In the genomic region with DNA sequence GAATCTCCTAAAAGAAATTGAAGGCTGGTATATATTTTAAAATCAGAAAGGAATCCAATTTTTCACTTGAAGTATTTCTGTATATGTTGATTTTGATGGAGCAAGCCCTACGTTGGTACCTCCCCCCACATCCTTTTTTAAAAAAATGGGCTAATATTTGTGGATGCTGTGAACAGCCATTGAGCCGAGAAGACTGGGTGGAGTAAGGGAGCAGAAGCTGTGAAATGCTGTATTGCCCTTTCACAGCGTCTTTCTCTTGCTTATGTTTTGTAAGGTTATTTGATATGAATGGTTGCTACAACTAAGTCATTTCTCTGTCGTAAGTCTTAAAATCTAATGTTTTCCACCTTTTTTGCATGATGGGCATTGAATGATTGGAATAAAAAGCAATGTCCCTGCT, we compare ENCODE assay signal across 8 cellular contexts. TPM values are rescaled to one million over a fixed set of nuclear protein-coding genes. Genes with fewer than 3 reads are reported as not detected.
A peak's percentile ranks its signal among the peaks of the same experiment; 100 is the strongest.
DNase-seq lines count a peak whose midpoint lies in the region; ATAC-seq, FAIRE-seq and TF ChIP-seq lines count a peak whose summit lies in the region.

No MANE protein-coding gene starts in this region.

- H3K4me3 ChIP-seq in osteoblast (ENCODE audit: insufficient read depth, low read length): peak overlapping the region; percentile 99

- H4K20me1 ChIP-seq in osteoblast (ENCODE audit: insufficient read depth, low read length): peaks cover 61% of the 10 kb centered on the region

- DNase-seq in EH (ENCODE audit: low read depth) (peak; percentile 32), NCI-H69 (lab: John Stamatoyannopoulos, UW) (peak; percentile 11), osteoblast (ENCODE audit: insufficient read length, low spot score, missing footprints) (peak; percentile 54), GM12891 (ENCODE audit: insufficient read length, low spot score) (no peak), NCI-H774 (lab: John Stamatoyannopoulos, UW) (no peak)
- no peak for DNase-seq in effector memory CD8-positive, alpha-beta T cell
- no peak for DNase-seq in effector CD8-positive, alpha-beta T cell (lab: John Stamatoyannopoulos, UW)

- H3K36me3 ChIP-seq in osteoblast (ENCODE audit: insufficient read depth, low read length): no peaks in the 10 kb centered on the region

- peak overlapping the region in 1 of 2 donors; percentile 80 for H3K27ac Mint-ChIP-seq in effector memory CD8-positive, alpha-beta T cell

- H3K36me3 Mint-ChIP-seq in effector memory CD8-positive, alpha-beta T cell (ENCODE audit: insufficient read depth): peaks cover 28% of the 10 kb centered on the region

- H2AFZ ChIP-seq in osteoblast (ENCODE audit: low read length): no peak overlapping the region

- H3K27me3 Mint-ChIP-seq in effector memory CD8-positive, alpha-beta T cell: no peaks in the 10 kb centered on the region

- no peak for ATAC-seq in effector memory CD8-positive, alpha-beta T cell (replicated peaks)
- no peak for ATAC-seq in HG03354 (IDR thresholded peaks at IDR 0.05; ENCODE audit: poor library complexity, severe bottlenecking, unreplicated experiment)

- H3K4me3 Mint-ChIP-seq in effector memory CD8-positive, alpha-beta T cell: peak overlapping the region; percentile 85 to 89

- no peaks in the 10 kb centered on the region for H3K9me3 Mint-ChIP-seq in effector memory CD8-positive, alpha-beta T cell

- FAIRE-seq in GM12891 (lab: Jason Lieb, UNC): no peak

- peaks cover 18% of the 10 kb centered on the region for H3K4me1 ChIP-seq in osteoblast (ENCODE audit: insufficient read depth, low read length)

- peaks cover 68% of the 10 kb centered on the region for H3K79me2 ChIP-seq in osteoblast (ENCODE audit: insufficient read depth, low read length)

- H3K4me1 Mint-ChIP-seq in effector memory CD8-positive, alpha-beta T cell (ENCODE audit: low read depth in 2 of 2): peaks cover 31 to 52% of the 10 kb centered on the region in 2 donors

- TF ChIP-seq CTCF in osteoblast (IDR thresholded peaks at IDR 0.05; ENCODE audit: extremely low read depth, low read depth, low read length): no peak

- no peaks in the 10 kb centered on the region for H3K27me3 ChIP-seq in osteoblast (ENCODE audit: insufficient read depth, low read length)

- peak overlapping the region; percentile 97 for H3K4me2 ChIP-seq in osteoblast (ENCODE audit: insufficient read depth, low read length)

- TF ChIP-seq POLR2A in GM12891 (IDR thresholded peaks at IDR 0.05; ENCODE audit: low read depth, low read length): no peak

- no peaks in the 10 kb centered on the region for H3K9me3 ChIP-seq in osteoblast (ENCODE audit: low read depth, low read length)

- H3K27ac ChIP-seq in osteoblast (ENCODE audit: low read depth, low read length): peak overlapping the region; percentile 89

TF ChIP-seq in GM12891, 5 proteins besides CTCF, POLR2A, EP300 and RAD21:
- TF ChIP-seq PAX5 (IDR thresholded peaks at IDR 0.05; ENCODE audit: insufficient read depth, low read length, severe bottlenecking): no peak
- TF ChIP-seq SPI1 (IDR thresholded peaks at IDR 0.05; ENCODE audit: low read depth, low read length): no peak
- no peak for TF ChIP-seq POLR2AphosphoS5 (IDR thresholded peaks at IDR 0.05; ENCODE audit: low read depth, low read length)
- no peak for TF ChIP-seq POU2F2 (IDR thresholded peaks at IDR 0.05; ENCODE audit: low read depth, low read length)
- no peak for TF ChIP-seq TAF1 (IDR thresholded peaks at IDR 0.05; ENCODE audit: low read depth, low read length)

RNA-seq across cellular contexts. Expression of gene PAFAH1B1, which starts 2.3 kb away (rescaled TPM):
- total RNA-seq in osteoblast: 113 and 128 TPM in 2 replicates
- polyA plus RNA-seq in GM12891 (2012; ENCODE audit: low read depth, missing spikeins): 49.2 TPM

Comparison
In these comparisons a context has a peak if more than half of its experiments do, and no peak if none do; other contexts are left out.
1. DNase-seq: peak in EH (single experiment), NCI-H69 (single experiment) and osteoblast (single experiment); none in effector memory CD8-positive, alpha-beta T cell (0 of 3), effector CD8-positive, alpha-beta T cell (single experiment), GM12891 (single experiment) and NCI-H774 (single experiment).